In genomic region chr9:125119643-125120286, GRCh38 we compare ENCODE assay signal across 13 cellular contexts. TPM values are rescaled to one million over a fixed set of nuclear protein-coding genes. Genes with fewer than 3 reads are reported as not detected.
A peak's percentile ranks its signal among the peaks of the same experiment; 100 is the strongest.
DNase-seq lines count a peak whose midpoint lies in the region; ATAC-seq and TF ChIP-seq lines count a peak whose summit lies in the region.
"Had no signal": no experiment of that assay in that cellular context is flagged by ENCODE, and none has a peak within 500 bp of the region (broad histone marks: within the 10 kb centered on the region; RNA-seq: fewer than 3 reads in every experiment).

No MANE protein-coding gene starts in this region.

- peak overlapping the region; percentile 68 for H3K27ac Mint-ChIP-seq in T-helper 2 cell treated with Interferon-gamma antibody and Interleukin-4, amounts not matched to agents 5 μg/mL and 100 μg/mL, for 36 hours
- H3K27ac Mint-ChIP-seq in glutamatergic neuron (ENCODE audit: unreplicated experiment): no peak overlapping the region
- H3K27ac Mint-ChIP-seq: memory B cell had no signal

- peaks cover 3% of the 10 kb centered on the region for H3K9me3 Mint-ChIP-seq in T-helper 2 cell treated with Interferon-gamma antibody and Interleukin-4, amounts not matched to agents 5 μg/mL and 100 μg/mL, for 36 hours
- no peaks in the 10 kb centered on the region for H3K9me3 Mint-ChIP-seq in glutamatergic neuron (ENCODE audit: unreplicated experiment)
- H3K9me3 Mint-ChIP-seq: central memory CD8-positive, alpha-beta T cell; memory B cell had no signal

- in situ Hi-C loops in G401 (cut with HindIII; ENCODE audit: low sequenced_read_pairs): no loop called here

- H3K4me3 Mint-ChIP-seq in T-helper 2 cell treated with Interferon-gamma antibody and Interleukin-4, amounts not matched to agents 5 μg/mL and 100 μg/mL, for 36 hours: peak overlapping the region; percentile 5
- H3K4me3 Mint-ChIP-seq in glutamatergic neuron (ENCODE audit: unreplicated experiment): no peak overlapping the region
- H3K4me3 Mint-ChIP-seq: central memory CD8-positive, alpha-beta T cell; memory B cell had no signal

- peaks cover 39% of the 10 kb centered on the region for H3K4me1 Mint-ChIP-seq in T-helper 2 cell treated with Interferon-gamma antibody and Interleukin-4, amounts not matched to agents 5 μg/mL and 100 μg/mL, for 36 hours (ENCODE audit: low read depth)
- peaks cover 7% of the 10 kb centered on the region for H3K4me1 Mint-ChIP-seq in glutamatergic neuron (ENCODE audit: low read depth, unreplicated experiment)

- H3K36me3 Mint-ChIP-seq in T-helper 2 cell treated with Interferon-gamma antibody and Interleukin-4, amounts not matched to agents 5 μg/mL and 100 μg/mL, for 36 hours (ENCODE audit: low read depth): peaks cover 10% of the 10 kb centered on the region
- H3K36me3 Mint-ChIP-seq in glutamatergic neuron (ENCODE audit: unreplicated experiment): no peaks in the 10 kb centered on the region

- DNase-seq in AG09309 (ENCODE audit: low read depth): no peak
- peak; percentile 51 for DNase-seq in GM03348 (ENCODE audit: low spot score)
- no peak for DNase-seq in T-helper 2 cell treated with Interferon-gamma antibody and Interleukin-4, amounts not matched to agents 5 μg/mL and 100 μg/mL, for 36 hours (ENCODE audit: low spot score)
- DNase-seq in glutamatergic neuron: peak; percentile 24
- DNase-seq in G401 (ENCODE audit: low spot score): no peak
- DNase-seq in cortex of kidney (lab: John Stamatoyannopoulos, UW): no peak
- no peak for DNase-seq in left lobe of liver (ENCODE audit: low spot score)
- DNase-seq: Calu3, Peyer's patch had no signal

- H3K4me3 ChIP-seq in AG09309 (ENCODE audit: control insufficient read depth, low read depth, low read length): no peak overlapping the region
- H3K4me3 ChIP-seq: Peyer's patch, skin epidermis had no signal

- ATAC-seq in left lobe of liver: no peak
- no peak for ATAC-seq in GM18517 (IDR thresholded peaks at IDR 0.05; ENCODE audit: unreplicated experiment)

- TF ChIP-seq CTCF in AG09309 (IDR thresholded peaks at IDR 0.05; ENCODE audit: control insufficient read depth, insufficient read depth, low read depth, low read length, missing control alignments) (peak; percentile 27), glutamatergic neuron (IDR thresholded peaks at IDR 0.05; ENCODE audit: partially characterized antibody, unreplicated experiment) (no peak)

- no peaks in the 10 kb centered on the region for H3K27me3 Mint-ChIP-seq in T-helper 2 cell treated with Interferon-gamma antibody and Interleukin-4, amounts not matched to agents 5 μg/mL and 100 μg/mL, for 36 hours (ENCODE audit: low read depth)
- no peaks in the 10 kb centered on the region for H3K27me3 Mint-ChIP-seq in glutamatergic neuron (ENCODE audit: unreplicated experiment)
- H3K27me3 Mint-ChIP-seq: central memory CD8-positive, alpha-beta T cell; memory B cell had no signal

RNA-seq across cellular contexts. Expression of gene SCAI, which starts 23.6 kb away (rescaled TPM):
- 13.7 TPM for total RNA-seq in glutamatergic neuron (ENCODE audit: unreplicated experiment)
- total RNA-seq in G401 (2014; rRNA removed; shearing (Covaris generic)): 3.5 and 4.8 TPM in 2 replicates
- total RNA-seq in left lobe of liver: 2.6 TPM

Comparison
In these comparisons a context has a peak if more than half of its experiments do, and no peak if none do; other contexts are left out.
1. DNase-seq: peak in GM03348 (single experiment) and glutamatergic neuron (single experiment); none in AG09309 (single experiment), T-helper 2 cell treated with Interferon-gamma antibody and Interleukin-4, amounts not matched to agents 5 μg/mL and 100 μg/mL, for 36 hours (single experiment), G401 (single experiment), cortex of kidney (single experiment) and left lobe of liver (single experiment).